In genomic region chr4:83865417-83866150, GRCh38 we compare ENCODE assay signal across 30 cellular contexts.
"Had no signal": no experiment of that assay in that cellular context is flagged by ENCODE, and none has a peak within 500 bp of the region (broad histone marks: within the 10 kb centered on the region; RNA-seq: fewer than 3 reads in every experiment).

No MANE protein-coding gene starts in this region.

- H3K27me3 Mint-ChIP-seq: activated naive CD4-positive, alpha-beta T cell treated with anti-CD3 and anti-CD28 coated beads, Interleukin-2, amount 10 ng/mL, durations not matched to agents 7 days and 5 days; central memory CD8-positive, alpha-beta T cell; stimulated activated memory B cell treated with anti-CD40 and anti-IgM and Interleukin-4, amounts not matched to agents 10 μg/mL and 1 μg/mL and 100 μg/mL, for 72 hours had no signal

- ATAC-seq: activated CD4-positive, CD25-positive, alpha-beta regulatory T cell treated with anti-CD3 and anti-CD28 coated beads, Interleukin-2, amount 50 U/mL, for 24 hours; gastrocnemius medialis; stimulated activated memory B cell treated with anti-CD40 and anti-IgM and Interleukin-4, amounts not matched to agents 10 μg/mL and 1 μg/mL and 100 μg/mL, for 72 hours; upper lobe of right lung had no signal

- H3K36me3 ChIP-seq: gastrocnemius medialis, left ventricle myocardium inferior, right atrium auricular region, stomach, thyroid gland, upper lobe of right lung had no signal

- H3K27me3 ChIP-seq: gastrocnemius medialis, right atrium auricular region, stomach, thyroid gland, upper lobe of right lung had no signal

- H3K27ac ChIP-seq: gastrocnemius medialis, left ventricle myocardium inferior, parathyroid adenoma, right atrium auricular region, stomach, thyroid gland, upper lobe of right lung, VCaP had no signal

- H3K4me1 Mint-ChIP-seq: activated naive CD4-positive, alpha-beta T cell treated with anti-CD3 and anti-CD28 coated beads, Interleukin-2, amount 10 ng/mL, durations not matched to agents 7 days and 5 days; activated naive CD8-positive, alpha-beta T cell treated with anti-CD3 and anti-CD28 coated beads, Interleukin-2, amount 10 ng/mL, durations not matched to agents 7 days and 5 days; central memory CD8-positive, alpha-beta T cell; nephron; stimulated activated memory B cell treated with anti-CD40 and anti-IgM and Interleukin-4, amounts not matched to agents 10 μg/mL and 1 μg/mL and 100 μg/mL, for 72 hours had no signal

- H3K27ac Mint-ChIP-seq: activated naive CD4-positive, alpha-beta T cell treated with anti-CD3 and anti-CD28 coated beads, Interleukin-2, amount 10 ng/mL, durations not matched to agents 7 days and 5 days; activated naive CD8-positive, alpha-beta T cell treated with anti-CD3 and anti-CD28 coated beads, Interleukin-2, amount 10 ng/mL, durations not matched to agents 7 days and 5 days; dendritic cell treated with granulocyte-macrophage colony-stimulating factor and Interleukin-4, amounts not matched to agents 40 ng/mL and 50 ng/mL, for 4 days; nephron; stimulated activated memory B cell treated with anti-CD40 and anti-IgM and Interleukin-4, amounts not matched to agents 10 μg/mL and 1 μg/mL and 100 μg/mL, for 72 hours; T-helper 1 cell treated with Interleukin-12 subunit alpha and Interleukin-12 subunit beta and Interleukin-4 antibody, amounts not matched to agents 30 μg/mL and 1 μg/mL, for 36 hours had no signal

- H3K9me3 Mint-ChIP-seq: activated naive CD4-positive, alpha-beta T cell treated with anti-CD3 and anti-CD28 coated beads, Interleukin-2, amount 10 ng/mL, durations not matched to agents 7 days and 5 days; activated naive CD8-positive, alpha-beta T cell treated with anti-CD3 and anti-CD28 coated beads, Interleukin-2, amount 10 ng/mL, durations not matched to agents 7 days and 5 days; central memory CD8-positive, alpha-beta T cell; dendritic cell treated with granulocyte-macrophage colony-stimulating factor and Interleukin-4, amounts not matched to agents 40 ng/mL and 50 ng/mL, for 4 days; nephron; stimulated activated memory B cell treated with anti-CD40 and anti-IgM and Interleukin-4, amounts not matched to agents 10 μg/mL and 1 μg/mL and 100 μg/mL, for 72 hours; T-helper 1 cell treated with Interleukin-12 subunit alpha and Interleukin-12 subunit beta and Interleukin-4 antibody, amounts not matched to agents 30 μg/mL and 1 μg/mL, for 36 hours had no signal

- H3K4me1 ChIP-seq: gastrocnemius medialis, left ventricle myocardium inferior, parathyroid adenoma, right atrium auricular region, stomach, thyroid gland, upper lobe of right lung had no signal

- H3K36me3 Mint-ChIP-seq: activated naive CD4-positive, alpha-beta T cell treated with anti-CD3 and anti-CD28 coated beads, Interleukin-2, amount 10 ng/mL, durations not matched to agents 7 days and 5 days; activated naive CD8-positive, alpha-beta T cell treated with anti-CD3 and anti-CD28 coated beads, Interleukin-2, amount 10 ng/mL, durations not matched to agents 7 days and 5 days; stimulated activated memory B cell treated with anti-CD40 and anti-IgM and Interleukin-4, amounts not matched to agents 10 μg/mL and 1 μg/mL and 100 μg/mL, for 72 hours had no signal

- H3K4me2 ChIP-seq: smooth muscle cell had no signal

- H3K4me3 Mint-ChIP-seq: activated naive CD4-positive, alpha-beta T cell treated with anti-CD3 and anti-CD28 coated beads, Interleukin-2, amount 10 ng/mL, durations not matched to agents 7 days and 5 days; activated naive CD8-positive, alpha-beta T cell treated with anti-CD3 and anti-CD28 coated beads, Interleukin-2, amount 10 ng/mL, durations not matched to agents 7 days and 5 days; central memory CD8-positive, alpha-beta T cell; dendritic cell treated with granulocyte-macrophage colony-stimulating factor and Interleukin-4, amounts not matched to agents 40 ng/mL and 50 ng/mL, for 4 days; nephron; stimulated activated memory B cell treated with anti-CD40 and anti-IgM and Interleukin-4, amounts not matched to agents 10 μg/mL and 1 μg/mL and 100 μg/mL, for 72 hours; T-helper 1 cell treated with Interleukin-12 subunit alpha and Interleukin-12 subunit beta and Interleukin-4 antibody, amounts not matched to agents 30 μg/mL and 1 μg/mL, for 36 hours had no signal

- H3K4me3 ChIP-seq: gastrocnemius medialis, left ventricle myocardium inferior, lung, right atrium auricular region, smooth muscle cell, stomach, thyroid gland, upper lobe of right lung had no signal

- H3K79me2 ChIP-seq: parathyroid adenoma had no signal

- DNase-seq: activated CD4-positive, alpha-beta T cell treated with anti-CD3 and anti-CD28 coated beads for 48 hours; activated CD4-positive, alpha-beta T cell treated with anti-CD3 and anti-CD28 coated beads, Interleukin-2, amount 50 U/mL, for 48 hours; activated CD8-positive, alpha-beta memory T cell treated with anti-CD3 and anti-CD28 coated beads, Interleukin-2, amount 50 U/mL, for 4 hours; activated gamma-delta T cell; activated naive CD4-positive, alpha-beta T cell treated with anti-CD3 and anti-CD28 coated beads, Interleukin-2, amount 10 ng/mL, durations not matched to agents 7 days and 5 days; activated naive CD8-positive, alpha-beta T cell treated with anti-CD3 and anti-CD28 coated beads, Interleukin-2, amount 10 ng/mL, durations not matched to agents 7 days and 5 days; activated T-cell treated with anti-CD3 and anti-CD28 coated beads, Interleukin-2, amount 50 U/mL, for 1 hour; effector CD8-positive, alpha-beta T cell; gastrocnemius medialis; glutamatergic neuron; left ventricle myocardium inferior; nucleus accumbens; stimulated activated CD4-positive, alpha-beta T cell treated with anti-CD3 and anti-CD28 coated beads, Interleukin-1b, Interleukin-23, amount 100 ng/mL, for 48 hours; stimulated activated CD4-positive, alpha-beta T cell treated with anti-CD3 and anti-CD28 coated beads, Interleukin-4, amount 100 ng/mL, for 4 hours; stimulated activated CD8-positive, alpha-beta memory T cell treated with anti-CD3 and anti-CD28 coated beads, Interleukin-4, amount 100 ng/mL, for 48 hours; stomach; T-helper 9 cell; thyroid gland; upper lobe of right lung had no signal

- H3K9ac ChIP-seq: parathyroid adenoma had no signal
